Comparison of ENCODE assay signal across 17 cellular contexts in the genomic region with DNA sequence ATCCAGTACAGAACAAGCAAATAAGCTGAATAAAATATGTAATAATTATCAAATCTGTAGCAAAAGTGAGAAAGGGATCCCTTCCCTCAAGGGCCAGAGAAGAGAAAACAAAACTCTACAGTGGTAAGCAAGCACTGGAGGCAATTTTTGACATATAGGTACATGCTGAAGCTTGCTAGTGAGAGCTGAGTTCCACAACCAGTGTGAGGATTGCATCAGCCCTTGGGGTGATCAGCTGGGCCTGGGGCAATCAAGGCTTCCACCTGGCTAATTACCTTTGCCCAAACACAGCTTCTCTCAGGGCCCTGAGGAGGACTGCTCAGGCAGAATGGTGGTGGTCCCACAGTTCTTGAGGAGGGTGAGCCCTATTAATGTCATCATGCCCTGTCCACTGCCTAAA.
"Had no signal": no experiment of that assay in that cellular context is flagged by ENCODE, and none has a peak within 500 bp of the region (broad histone marks: within the 10 kb centered on the region; RNA-seq: fewer than 3 reads in every experiment).

No MANE protein-coding gene starts in this region.

- H3K27ac ChIP-seq: adrenal gland, left lung, tibial nerve, vagina had no signal

- H3K4me1 ChIP-seq: adrenal gland, left lung, tibial nerve, vagina had no signal

- H3K4me3 ChIP-seq: adrenal gland, left lung, tibial nerve, vagina had no signal

- H3K9me3 ChIP-seq: adrenal gland, left lung, tibial nerve, vagina had no signal

- DNase-seq: activated CD4-positive, alpha-beta T cell treated with anti-CD3 and anti-CD28 coated beads, Interleukin-2, amount 50 U/mL, for 1 hour; activated CD8-positive, alpha-beta memory T cell treated with anti-CD3 and anti-CD28 coated beads for 24 hours; activated CD8-positive, alpha-beta memory T cell treated with anti-CD3 and anti-CD28 coated beads, Interleukin-2, amount 50 U/mL, for 48 hours; activated gamma-delta T cell treated with Interleukin-2 at 50 U/mL for 16 hours; adrenal gland; effector CD8-positive, alpha-beta T cell; foreskin melanocyte; left lung; midbrain; nephron progenitor cell; nucleus accumbens; retina; stimulated activated CD4-positive, alpha-beta T cell treated with anti-CD3 and anti-CD28 coated beads, Interleukin-12 subunit alpha, Interleukin-12 subunit beta, amount 100 ng/mL, for 4 hours; stimulated activated CD4-positive, alpha-beta T cell treated with anti-CD3 and anti-CD28 coated beads, Interleukin-1b, Interleukin-23, amount 100 ng/mL, for 48 hours; stimulated activated naive CD4-positive, alpha-beta T cell treated with Interleukin-2 at 50 U/mL for 16 hours had no signal

- H3K36me3 ChIP-seq: adrenal gland, left lung, tibial nerve, vagina had no signal

- H3K27me3 ChIP-seq: adrenal gland, left lung, tibial nerve, vagina had no signal
